24 cellular contexts compared by ENCODE assay signal in the genomic region with DNA sequence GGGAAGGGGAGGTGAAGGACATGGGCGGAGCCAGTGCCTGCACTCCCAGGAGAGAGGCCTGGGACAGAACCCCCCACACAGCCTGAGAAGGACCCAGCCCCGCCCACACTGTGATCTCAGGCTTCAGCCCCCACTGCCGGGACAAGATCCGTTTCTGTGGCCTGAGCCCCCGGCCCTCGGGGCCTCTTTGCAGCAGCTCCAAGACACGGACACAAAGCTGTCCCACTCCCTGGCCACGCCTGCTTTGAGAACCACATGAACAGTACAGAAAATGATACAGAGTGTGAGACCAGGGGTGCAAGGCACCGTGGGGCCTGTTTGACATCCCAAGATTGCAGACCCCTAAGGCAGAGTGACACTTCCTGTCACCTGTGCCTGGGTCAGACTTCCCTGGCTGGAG.
"Had no signal": no experiment of that assay in that cellular context is flagged by ENCODE, and none has a peak within 500 bp of the region (broad histone marks: within the 10 kb centered on the region; RNA-seq: fewer than 3 reads in every experiment).

No MANE protein-coding gene starts in this region.

- H3K4me1 Mint-ChIP-seq: activated CD4-positive, alpha-beta T cell treated with anti-CD3 and anti-CD28 coated beads for 36 hours; central memory CD8-positive, alpha-beta T cell; naive thymus-derived CD4-positive, alpha-beta T cell; stimulated activated naive B cell treated with anti-CD40 and anti-IgM and Interleukin-4, amounts not matched to agents 10 μg/mL and 1 μg/mL and 100 μg/mL, for 72 hours had no signal

- H3K27me3 ChIP-seq: breast epithelium, right lobe of liver, tibial nerve had no signal

- DNase-seq: activated CD4-positive, alpha-beta T cell treated with anti-CD3 and anti-CD28 coated beads for 36 hours; activated CD4-positive, CD25-positive, alpha-beta regulatory T cell; activated naive CD4-positive, alpha-beta T cell treated with anti-CD3 and anti-CD28 coated beads for 36 hours; activated T-cell treated with anti-CD3 and anti-CD28 coated beads for 4 hours; activated T-cell treated with anti-CD3 and anti-CD28 coated beads, Interleukin-2, amount 50 U/mL, for 72 hours; dermis blood vessel endothelial cell; effector CD4-positive, alpha-beta T cell; foreskin keratinocyte; left ventricle myocardium inferior; midbrain; naive thymus-derived CD4-positive, alpha-beta T cell; occipital lobe; small intestine; stimulated activated CD4-positive, alpha-beta T cell treated with anti-CD3 and anti-CD28 coated beads, Interleukin-1b, Interleukin-23, amount 100 ng/mL, for 48 hours; stimulated activated CD4-positive, alpha-beta T cell treated with anti-CD3 and anti-CD28 coated beads, Interleukin-4, amount 100 ng/mL, for 4 hours; stimulated activated CD8-positive, alpha-beta memory T cell treated with anti-CD3 and anti-CD28 coated beads, Interleukin-4, amount 100 ng/mL, for 48 hours; stimulated activated naive B cell treated with anti-CD40 and anti-IgM and Interleukin-4, amounts not matched to agents 10 μg/mL and 1 μg/mL and 100 μg/mL, for 72 hours had no signal

- H3K27ac ChIP-seq: breast epithelium, esophagus muscularis mucosa, foreskin keratinocyte, heart left ventricle, left ventricle myocardium inferior, right lobe of liver, SK-N-MC, tibial nerve had no signal

- H3K9me3 Mint-ChIP-seq: activated naive CD4-positive, alpha-beta T cell treated with anti-CD3 and anti-CD28 coated beads for 36 hours; activated T-cell treated with anti-CD3 and anti-CD28 coated beads, Interleukin-2, amount 50 U/mL, for 72 hours; central memory CD8-positive, alpha-beta T cell; naive thymus-derived CD4-positive, alpha-beta T cell; stimulated activated naive B cell treated with anti-CD40 and anti-IgM and Interleukin-4, amounts not matched to agents 10 μg/mL and 1 μg/mL and 100 μg/mL, for 72 hours had no signal

- H3K4me1 ChIP-seq: breast epithelium, esophagus muscularis mucosa, foreskin keratinocyte, heart left ventricle, left ventricle myocardium inferior, right lobe of liver, tibial nerve had no signal

- H3K27ac Mint-ChIP-seq: activated CD4-positive, alpha-beta T cell treated with anti-CD3 and anti-CD28 coated beads for 36 hours; activated naive CD4-positive, alpha-beta T cell treated with anti-CD3 and anti-CD28 coated beads for 36 hours; activated T-cell treated with anti-CD3 and anti-CD28 coated beads, Interleukin-2, amount 50 U/mL, for 72 hours; naive thymus-derived CD4-positive, alpha-beta T cell; stimulated activated naive B cell treated with anti-CD40 and anti-IgM and Interleukin-4, amounts not matched to agents 10 μg/mL and 1 μg/mL and 100 μg/mL, for 72 hours had no signal

- H3K36me3 ChIP-seq: breast epithelium, esophagus muscularis mucosa, heart left ventricle, left ventricle myocardium inferior, right lobe of liver, tibial nerve had no signal

- H3K4me3 Mint-ChIP-seq: activated CD4-positive, alpha-beta T cell treated with anti-CD3 and anti-CD28 coated beads for 36 hours; activated naive CD4-positive, alpha-beta T cell treated with anti-CD3 and anti-CD28 coated beads for 36 hours; activated T-cell treated with anti-CD3 and anti-CD28 coated beads, Interleukin-2, amount 50 U/mL, for 72 hours; central memory CD8-positive, alpha-beta T cell; naive thymus-derived CD4-positive, alpha-beta T cell; stimulated activated naive B cell treated with anti-CD40 and anti-IgM and Interleukin-4, amounts not matched to agents 10 μg/mL and 1 μg/mL and 100 μg/mL, for 72 hours had no signal

- H3K36me3 Mint-ChIP-seq: naive thymus-derived CD4-positive, alpha-beta T cell; stimulated activated naive B cell treated with anti-CD40 and anti-IgM and Interleukin-4, amounts not matched to agents 10 μg/mL and 1 μg/mL and 100 μg/mL, for 72 hours had no signal

- ATAC-seq: activated CD4-positive, alpha-beta T cell treated with anti-CD3 and anti-CD28 coated beads for 36 hours; activated T-cell treated with anti-CD3 and anti-CD28 coated beads, Interleukin-2, amount 50 U/mL, for 72 hours; foreskin keratinocyte; heart left ventricle; naive thymus-derived CD4-positive, alpha-beta T cell; right lobe of liver; stimulated activated naive B cell treated with anti-CD40 and anti-IgM and Interleukin-4, amounts not matched to agents 10 μg/mL and 1 μg/mL and 100 μg/mL, for 72 hours had no signal

- H3K4me3 ChIP-seq: breast epithelium, esophagus muscularis mucosa, heart left ventricle, left ventricle myocardium inferior, right lobe of liver, SK-N-MC, tibial nerve had no signal

- H3K9me3 ChIP-seq: breast epithelium, esophagus muscularis mucosa, heart left ventricle, left ventricle myocardium inferior, right lobe of liver, tibial nerve had no signal
